Comparison of ENCODE assay signal across 1 cellular context in genomic region chr10:112996462-112996861, GRCh38.
TF ChIP-seq lines count a peak whose summit lies in the region.

No MANE protein-coding gene starts in this region.

TF ChIP-seq in GM23338, 12 proteins besides CTCF, POLR2A, EP300 and RAD21 (continued from another document):
- TF ChIP-seq ZNF462 (CRISPR knock-in tag; IDR thresholded peaks at IDR 0.05) (no peak), CREB1 (CRISPR knock-in tag; IDR thresholded peaks at IDR 0.05; ENCODE audit: low read depth) (no peak)
